ENCODE assay signal across 17 cellular contexts in genomic region chr20:25018425-25018824, GRCh38. TPM values are rescaled to one million over a fixed set of nuclear protein-coding genes. Genes with fewer than 3 reads are reported as not detected.
A peak's percentile ranks its signal among the peaks of the same experiment; 100 is the strongest.
DNase-seq lines count a peak whose midpoint lies in the region; ATAC-seq, FAIRE-seq and TF ChIP-seq lines count a peak whose summit lies in the region.
"Had no signal": no experiment of that assay in that cellular context is flagged by ENCODE, and none has a peak within 500 bp of the region (broad histone marks: within the 10 kb centered on the region; RNA-seq: fewer than 3 reads in every experiment).

No MANE protein-coding gene starts in this region.

- H3K4me3 ChIP-seq in PC-9 (no peak overlapping the region), kidney (ENCODE audit: low read length in 2 of 2) (no peak overlapping the region), stomach (no peak overlapping the region)
- H3K4me3 ChIP-seq: BLaER1 treated with 17β-estradiol and CSF1 and Interleukin-3, amounts not matched to agents 10 nM and 100 nM; SK-N-MC had no signal

- no TSS peak for BruUV-seq in PC-9 (replicated peaks; lab: Mats Ljungman, UMichigan)

- no peak for ATAC-seq in GM19397 (IDR thresholded peaks at IDR 0.05; ENCODE audit: unreplicated experiment)

- no peak overlapping the region for H3K27ac ChIP-seq in PC-9
- H3K27ac ChIP-seq in kidney (ENCODE audit: low read depth in 2 of 2, low read length in 2 of 2): no peak overlapping the region
- H3K27ac ChIP-seq in stomach: peak overlapping the region; percentile 69 to 81 (median 80)
- H3K27ac ChIP-seq: 22Rv1; BLaER1 treated with 17β-estradiol and CSF1 and Interleukin-3, amounts not matched to agents 10 nM and 100 nM; SK-N-MC had no signal

- no peaks in the 10 kb centered on the region for H3K9me2 ChIP-seq in PC-9 (ENCODE audit: insufficient read depth)

- H3K36me3 ChIP-seq in PC-9 (ENCODE audit: low read depth): no peaks in the 10 kb centered on the region
- H3K36me3 ChIP-seq in kidney (ENCODE audit: control insufficient read depth in 1 of 2, insufficient read depth in 2 of 2, low read length in 2 of 2): peaks cover 25 to 67% of the 10 kb centered on the region in 2 donors
- H3K36me3 ChIP-seq in stomach: peaks cover 29 to 82% (median 65%) of the 10 kb centered on the region in 4 donors

- no peak for TF ChIP-seq POLR2A in stomach (IDR thresholded peaks at IDR 0.05)

- H3K9me3 ChIP-seq in PC-9 (ENCODE audit: insufficient read depth, low read depth) (no peaks in the 10 kb centered on the region), kidney (ENCODE audit: control insufficient read depth in 1 of 2, low read length in 2 of 2) (no peaks in the 10 kb centered on the region), stomach (no peaks in the 10 kb centered on the region)
- H3K9me3 ChIP-seq: BLaER1 treated with 17β-estradiol and CSF1 and Interleukin-3, amounts not matched to agents 10 nM and 100 nM had no signal

- H3K4me1 ChIP-seq in PC-9 (replicated peaks; ENCODE audit: insufficient read depth): peaks cover 47% of the 10 kb centered on the region
- H3K4me1 ChIP-seq in kidney (ENCODE audit: control insufficient read depth in 1 of 2, insufficient read depth in 1 of 2, low read depth in 1 of 2, low read length in 2 of 2): peaks cover 14 to 20% of the 10 kb centered on the region in 2 donors
- H3K4me1 ChIP-seq in stomach: peaks cover 39 to 76% (median 65%) of the 10 kb centered on the region in 4 donors

- no peak overlapping the region for H2AFZ ChIP-seq in PC-9

- CTCF ChIA-PET in PC-9 (lab: Charles Lee): no interaction called here

- TF ChIP-seq CTCF in PC-9 (conservative IDR thresholded peaks at IDR 0.05) (no peak), kidney (IDR thresholded peaks at IDR 0.05; ENCODE audit: borderline replicate concordance, extremely low read depth, insufficient read depth) (no peak), stomach (IDR thresholded peaks at IDR 0.05) (no peak)

- H3F3A ChIP-seq in PC-9 (ENCODE audit: insufficient read depth, low read depth): peaks cover 38% of the 10 kb centered on the region

- no peak overlapping the region for H3K9ac ChIP-seq in kidney (ENCODE audit: low read length in 2 of 2)
- H3K9ac ChIP-seq: BLaER1 treated with 17β-estradiol and CSF1 and Interleukin-3, amounts not matched to agents 10 nM and 100 nM had no signal

- FAIRE-seq in kidney (lab: Jason Lieb, UNC): no peak

- H4K20me1 ChIP-seq in PC-9 (ENCODE audit: insufficient read depth): no peaks in the 10 kb centered on the region

- DNase-seq in DMS53 (lab: John Stamatoyannopoulos, UW): peak; percentile 20
- no peak for DNase-seq in DMS53 treated with DMSO at 0.1 percent for 48 hours (lab: John Stamatoyannopoulos, UW; ENCODE audit: unreplicated experiment)
- DNase-seq in PC-9: peak in 1 of 2 experiments; percentile 43
- DNase-seq in kidney: peak; percentile 9
- peak; percentile 45 for DNase-seq in stomach
- DNase-seq in GOT3 (lab: John Stamatoyannopoulos, UW): no peak
- no peak for DNase-seq in activated CD4-positive, alpha-beta T cell treated with anti-CD3 and anti-CD28 coated beads, Interleukin-2, amount 50 U/mL, for 4 hours
- DNase-seq: DMS153, H7, Karpas-422, NCI-H1436 treated with DMSO at 0.1 percent for 48 hours, NCI-H2081, NCI-H510A treated with DMSO at 0.1 percent for 48 hours had no signal

- TF ChIP-seq EP300 in stomach (IDR thresholded peaks at IDR 0.05): no peak

- peak overlapping the region; percentile 66 for H3K4me2 ChIP-seq in PC-9

- no peaks in the 10 kb centered on the region for H3K27me3 ChIP-seq in PC-9 (ENCODE audit: insufficient read depth, low read depth)
- no peaks in the 10 kb centered on the region for H3K27me3 ChIP-seq in stomach
- H3K27me3 ChIP-seq: BLaER1 treated with 17β-estradiol and CSF1 and Interleukin-3, amounts not matched to agents 10 nM and 100 nM had no signal

- intact Hi-C loops in PC-9 (cut with micrococcal nuclease; ENCODE audit: unreplicated experiment) (loop anchor here (5.0 kb wide), 2 partner anchors 39 to 159 kb away; partner anchors contain the start of gene ACSS1), kidney (cut with DNase I) (no loop called here), stomach (cut with DNase I; ENCODE audit: low total_unique reads) (no loop called here)

- 38 to 77% (median 48%) methylated on average over 2 of the region's 2 CpGs for WGBS in stomach, 5 donors

- POLR2A ChIA-PET in PC-9 (lab: Charles Lee; ENCODE audit: unreplicated experiment): no interaction called here

- no peaks in the 10 kb centered on the region for H3K79me2 ChIP-seq in PC-9 (ENCODE audit: low read depth)

RNA-seq across cellular contexts. Expression of gene APMAP, which starts 25.9 kb away (rescaled TPM):
- total RNA-seq in PC-9 (2021) (96.6 and 103 TPM in 2 replicates), kidney (90.9 TPM), stomach (10 to 100 TPM; 12.3 to 55.6 (median 39.3) TPM)
- polyA plus RNA-seq in kidney (ENCODE audit: insufficient read depth, low read depth, low replicate concordance) (79.7 TPM), stomach (10 to 100 TPM; 14.4 to 29.5 (median 24.8) TPM)

RNA-seq across cellular contexts. Expression of gene ACSS1, which starts 39.5 kb away (rescaled TPM):
- total RNA-seq in PC-9 (2021): 12.8 and 12.9 TPM in 2 replicates
- total RNA-seq in kidney: 30.6 TPM
- 72.3 TPM for polyA plus RNA-seq in kidney (ENCODE audit: insufficient read depth, low read depth, low replicate concordance)
- total RNA-seq in stomach: 100 to 1,000 TPM in 1 of 5 donors, 10 to 100 TPM in 3, 1 to 10 TPM in 1; 7.0 to 135 (median 35.6) TPM
- 10 to 100 TPM; 35.3 to 37.7 (median 35.9) TPM for polyA plus RNA-seq in stomach
- total RNA-seq: H7 had no signal

Comparison
In these comparisons a context has a peak if more than half of its experiments do, and no peak if none do; other contexts are left out.
1. DNase-seq: peak in DMS53 (single experiment), kidney (single experiment) and stomach (single experiment); none in DMS53 treated with DMSO at 0.1 percent for 48 hours (single experiment), GOT3 (single experiment) and activated CD4-positive, alpha-beta T cell treated with anti-CD3 and anti-CD28 coated beads, Interleukin-2, amount 50 U/mL, for 4 hours (0 of 2).
2. H3K27ac ChIP-seq: peak in stomach (5 of 5); none in PC-9 (single experiment) and kidney (0 of 2).